Comparison of ENCODE assay signal across 15 cellular contexts in the genomic region with DNA sequence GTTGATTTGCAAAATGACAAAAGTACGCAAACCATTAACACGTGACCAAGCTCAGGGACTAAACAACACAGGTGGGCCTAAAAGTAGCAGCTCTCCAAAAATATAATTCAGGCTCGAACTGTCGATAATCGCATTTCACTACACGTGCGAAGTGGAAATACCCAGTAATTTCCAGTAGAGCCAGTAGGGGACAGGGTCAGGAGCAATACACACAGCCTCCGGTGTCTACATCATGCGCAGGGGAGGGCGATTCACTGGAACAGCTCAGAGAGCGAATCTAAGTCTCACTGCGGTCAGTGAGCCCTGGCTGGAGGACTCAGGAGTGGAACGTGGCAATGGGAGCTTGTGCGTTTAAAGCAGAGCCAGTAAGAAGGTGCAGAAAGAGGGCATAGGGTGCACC. TPM values are rescaled to one million over a fixed set of nuclear protein-coding genes. Genes with fewer than 3 reads are reported as not detected.
A peak's percentile ranks its signal among the peaks of the same experiment; 100 is the strongest.
DNase-seq lines count a peak whose midpoint lies in the region; ATAC-seq and TF ChIP-seq lines count a peak whose summit lies in the region.
"Had no signal": no experiment of that assay in that cellular context is flagged by ENCODE, and none has a peak within 500 bp of the region (broad histone marks: within the 10 kb centered on the region; RNA-seq: fewer than 3 reads in every experiment).

No MANE protein-coding gene starts in this region.

- H3K9me3 ChIP-seq in mammary epithelial cell (replicated peaks; ENCODE audit: insufficient read depth, low read length) (no peaks in the 10 kb centered on the region), left ventricle myocardium inferior (replicated peaks) (no peaks in the 10 kb centered on the region)

- CTCF ChIA-PET in MCF 10A (lab: Yijun Ruan, JAX), result interaction anchor here (0.6 to 1.2 kb wide), 3 partner anchors 13 to 22 kb away, joined by 3 to 4 read pairs (median 3); no protein-coding TSS in a partner anchor
- CTCF ChIA-PET in mammary epithelial cell (lab: Charles Lee; ENCODE audit: low non-redundant PET), result no interaction called here

- BruUV-seq in MCF 10A (replicated peaks; lab: Mats Ljungman, UMichigan) (no TSS peak), mammary epithelial cell (replicated peaks; lab: Mats Ljungman, UMichigan) (no TSS peak)

- H3K4me1 Mint-ChIP-seq in MCF 10A (ENCODE audit: insufficient read depth, unreplicated experiment) (no peaks in the 10 kb centered on the region), immature natural killer cell (peaks cover 74 to 86% of the 10 kb centered on the region in 2 donors)
- H3K4me1 Mint-ChIP-seq in stimulated activated effector memory CD8-positive, alpha-beta T cell treated with anti-CD3 and anti-CD28 coated beads, Interleukin-12 subunit alpha, Interleukin-12 subunit beta, amount 100 ng/mL, for 72 hours, result peaks cover 60% of the 10 kb centered on the region
- H3K4me1 Mint-ChIP-seq: CD14-positive monocyte had no signal

- H3K9ac ChIP-seq in mammary epithelial cell (ENCODE audit: insufficient read depth, low read length), result no peak overlapping the region

- ATAC-seq in stimulated activated effector memory CD8-positive, alpha-beta T cell treated with anti-CD3 and anti-CD28 coated beads, Interleukin-12 subunit alpha, Interleukin-12 subunit beta, amount 100 ng/mL, for 72 hours, result no peak
- no peak for ATAC-seq in HG03342 (IDR thresholded peaks at IDR 0.05; ENCODE audit: unreplicated experiment)
- ATAC-seq in GM18868 (IDR thresholded peaks at IDR 0.05; ENCODE audit: unreplicated experiment), result no peak

- no peaks in the 10 kb centered on the region for H4K20me1 ChIP-seq in mammary epithelial cell (ENCODE audit: insufficient read depth, low read length)

- POLR2A ChIA-PET in MCF 10A (lab: Yijun Ruan, JAX), result interaction anchor here (0.6 to 1.1 kb wide), 3 partner anchors 11 to 135 kb away, joined by 3 to 4 read pairs (median 3); a partner anchor contains a TSS

- DNase-seq in MCF 10A (ENCODE audit: unreplicated experiment) (no peak), mammary epithelial cell (no peak), immature natural killer cell (no peak), left ventricle myocardium inferior (no peak)
- DNase-seq in stimulated activated effector memory CD8-positive, alpha-beta T cell treated with anti-CD3 and anti-CD28 coated beads, Interleukin-12 subunit alpha, Interleukin-12 subunit beta, amount 100 ng/mL, for 72 hours (ENCODE audit: low spot score in 2 of 2), result no peak
- DNase-seq: DMS53, KBM-7, NCI-H1092, NCI-H2107, NCI-H226, NCI-H526 had no signal

- H3K4me1 ChIP-seq in mammary epithelial cell (ENCODE audit: insufficient read depth, low read length), result no peaks in the 10 kb centered on the region
- peaks cover 5% of the 10 kb centered on the region for H3K4me1 ChIP-seq in left ventricle myocardium inferior

- H3K36me3 Mint-ChIP-seq in MCF 10A (ENCODE audit: insufficient read depth, unreplicated experiment) (peaks cover 22% of the 10 kb centered on the region), immature natural killer cell (peaks cover 22 to 47% (median 30%) of the 10 kb centered on the region in 3 donors)
- H3K36me3 Mint-ChIP-seq in stimulated activated effector memory CD8-positive, alpha-beta T cell treated with anti-CD3 and anti-CD28 coated beads, Interleukin-12 subunit alpha, Interleukin-12 subunit beta, amount 100 ng/mL, for 72 hours, result peaks cover 35% of the 10 kb centered on the region

- H3K27ac Mint-ChIP-seq in MCF 10A (ENCODE audit: low read depth, unreplicated experiment) (peak overlapping the region; percentile 6), immature natural killer cell (peak overlapping the region; percentile 66 to 84 (median 76))
- H3K27ac Mint-ChIP-seq in stimulated activated effector memory CD8-positive, alpha-beta T cell treated with anti-CD3 and anti-CD28 coated beads, Interleukin-12 subunit alpha, Interleukin-12 subunit beta, amount 100 ng/mL, for 72 hours, result peak overlapping the region; percentile 54

- peaks cover 10% of the 10 kb centered on the region for H3K36me3 ChIP-seq in mammary epithelial cell (ENCODE audit: insufficient read depth, low read length)
- H3K36me3 ChIP-seq in left ventricle myocardium inferior, result peaks cover 28% of the 10 kb centered on the region

- H2AFZ ChIP-seq in mammary epithelial cell (ENCODE audit: low read depth, low read length), result no peak overlapping the region

- H3K9me3 Mint-ChIP-seq in MCF 10A (ENCODE audit: unreplicated experiment) (no peaks in the 10 kb centered on the region), immature natural killer cell (no peaks in the 10 kb centered on the region)
- peaks cover 2% of the 10 kb centered on the region for H3K9me3 Mint-ChIP-seq in stimulated activated effector memory CD8-positive, alpha-beta T cell treated with anti-CD3 and anti-CD28 coated beads, Interleukin-12 subunit alpha, Interleukin-12 subunit beta, amount 100 ng/mL, for 72 hours

- H3K4me3 Mint-ChIP-seq in MCF 10A (ENCODE audit: unreplicated experiment) (no peak overlapping the region), immature natural killer cell (peak overlapping the region in 2 of 5 donors; percentile 25 to 34)
- H3K4me3 Mint-ChIP-seq in stimulated activated effector memory CD8-positive, alpha-beta T cell treated with anti-CD3 and anti-CD28 coated beads, Interleukin-12 subunit alpha, Interleukin-12 subunit beta, amount 100 ng/mL, for 72 hours, result no peak overlapping the region
- H3K4me3 Mint-ChIP-seq: CD14-positive monocyte had no signal

- dilution Hi-C loops in mammary epithelial cell (cut with HindIII; ENCODE audit: low sequenced_read_pairs), result no loop called here

- in situ Hi-C loops in mammary epithelial cell (cut with MboI; ENCODE audit: low sequenced_read_pairs in 2 of 2), result no loop called here

- no peak overlapping the region for H3K4me2 ChIP-seq in mammary epithelial cell (ENCODE audit: insufficient read depth, low read depth, low read length)

- no peak overlapping the region for H3K27ac ChIP-seq in mammary epithelial cell (ENCODE audit: insufficient read depth, low read depth, low read length)
- no peak overlapping the region for H3K27ac ChIP-seq in VCaP
- no peak overlapping the region for H3K27ac ChIP-seq in left ventricle myocardium inferior (replicated peaks)

- H3K27me3 Mint-ChIP-seq in MCF 10A (ENCODE audit: insufficient read depth, unreplicated experiment) (no peaks in the 10 kb centered on the region), immature natural killer cell (ENCODE audit: low read depth in 3 of 3) (peaks cover 0 to 12% (median 4%) of the 10 kb centered on the region in 3 donors)

- H3K27me3 ChIP-seq in mammary epithelial cell (ENCODE audit: insufficient read depth, low read length) (no peaks in the 10 kb centered on the region), left ventricle myocardium inferior (ENCODE audit: low read depth) (no peaks in the 10 kb centered on the region)

- WGBS in mammary epithelial cell (ENCODE audit: low coverage, missing lambda C conversion rate), result 92% methylated on average over 14 of the region's 14 CpGs

- intact Hi-C loops in MCF 10A (cut with micrococcal nuclease), result no loop called here
- intact Hi-C loops in mammary epithelial cell (cut with micrococcal nuclease), result no loop called here
- intact Hi-C loops in left ventricle myocardium inferior (cut with micrococcal nuclease), result no loop called here

- TF ChIP-seq CTCF in MCF 10A (IDR thresholded peaks at IDR 0.05; ENCODE audit: unreplicated experiment) (no peak), mammary epithelial cell (conservative IDR thresholded peaks at IDR 0.05 in 1 of 2, IDR thresholded peaks at IDR 0.05 in 1 of 2; ENCODE audit: extremely low read depth in 1 of 2, insufficient read depth in 1 of 2, low read depth in 1 of 2, low read length in 2 of 2) (no peak), VCaP (conservative IDR thresholded peaks at IDR 0.05) (0 out of 2 replicates have a peak, but pooled peaks have one; percentile 10), left ventricle myocardium inferior (IDR thresholded peaks at IDR 0.05; ENCODE audit: borderline replicate concordance) (no peak)

- H3K4me3 ChIP-seq in mammary epithelial cell (replicated peaks in 1 of 3; ENCODE audit: insufficient read depth in 1 of 3, low read depth in 2 of 3, low read length in 3 of 3) (no peak overlapping the region), left ventricle myocardium inferior (no peak overlapping the region)

- no peaks in the 10 kb centered on the region for H3K79me2 ChIP-seq in mammary epithelial cell (ENCODE audit: insufficient read depth, low read length)

RNA-seq across cellular contexts. Expression of a gene that starts 40.4 kb away (rescaled TPM):
- 43.9 and 50.6 TPM in 2 replicates for total RNA-seq in MCF 10A (2022)
- 10 to 100 TPM; 51.3 to 62.8 TPM for total RNA-seq in mammary epithelial cell
- polyA plus RNA-seq in mammary epithelial cell, result 28.8 TPM
- 62.1 TPM for polyA minus RNA-seq in mammary epithelial cell
- polyA plus RNA-seq in immature natural killer cell, result 100 to 1,000 TPM in 1 of 3 donors, 10 to 100 TPM in 2; 60.8 to 112 (median 66.5) TPM
- 101 TPM for total RNA-seq in left ventricle myocardium inferior

RNA-seq across cellular contexts. Expression of a gene that starts 40.9 kb away (rescaled TPM):
- total RNA-seq in MCF 10A (2022), result 70.4 and 87.7 TPM in 2 replicates
- 10 to 100 TPM; 27.0 to 85.4 TPM for total RNA-seq in mammary epithelial cell
- polyA plus RNA-seq in mammary epithelial cell, result 7.0 TPM
- 41.3 TPM for polyA minus RNA-seq in mammary epithelial cell
- 10 to 100 TPM in 2 of 3 donors, 1 to 10 TPM in 1; 5.8 to 32.9 (median 13.2) TPM for polyA plus RNA-seq in immature natural killer cell
- total RNA-seq in left ventricle myocardium inferior, result 32.2 TPM

Comparison
In these comparisons a context has a peak if more than half of its experiments do, and no peak if none do; other contexts are left out.
1. H3K27ac Mint-ChIP-seq: peak in every context shown above with its lines; median percentile 76 in immature natural killer cell; 54 in stimulated activated effector memory CD8-positive, alpha-beta T cell treated with anti-CD3 and anti-CD28 coated beads, Interleukin-12 subunit alpha, Interleukin-12 subunit beta, amount 100 ng/mL, for 72 hours; 6 in MCF 10A.